23 cellular contexts compared by ENCODE assay signal in genomic region chr9:11792870-11793269, GRCh38.
"Had no signal": no experiment of that assay in that cellular context is flagged by ENCODE, and none has a peak within 500 bp of the region (broad histone marks: within the 10 kb centered on the region; RNA-seq: fewer than 3 reads in every experiment).

No MANE protein-coding gene starts in this region.

- H3K4me3 ChIP-seq: SJCRH30 had no signal

- H3K9me3 ChIP-seq: SJCRH30 had no signal

- H3K4me1 ChIP-seq: SJCRH30 had no signal

- H3K9ac ChIP-seq: KMS-11 had no signal

- H3K36me3 ChIP-seq: SJCRH30 had no signal

- H3K27me3 ChIP-seq: SJCRH30 had no signal

- H3K27ac ChIP-seq: KMS-11, RWPE1, SJCRH30 had no signal

- DNase-seq: IMR-90; Kasumi-1; MM.1S; NCI-H1092 treated with DMSO at 0.1 percent for 48 hours; NCI-H1436; NCI-H187; NCI-H2029; NCI-H2081 treated with DMSO at 0.1 percent for 48 hours; NCI-H226; NCI-H446; NCI-H510A; NCI-H524 treated with DMSO at 0.1 percent for 48 hours; NCI-H69; NCI-H774; NK-92 treated with Interleukin-12 subunit alpha and Interleukin-12 subunit beta, amount 100 ng/mL, for 24 hours; PC-3; SHP77 treated with DMSO at 0.1 percent for 48 hours; SJCRH30; T-helper 1 cell had no signal

- ATAC-seq: Panc1, PC-3, SK-N-SH treated with all-trans-retinoic acid at 6 μM for 48 hours had no signal

- H3K4me2 ChIP-seq: KMS-11 had no signal
